Comparison of ENCODE assay signal across 25 cellular contexts in the genomic region with DNA sequence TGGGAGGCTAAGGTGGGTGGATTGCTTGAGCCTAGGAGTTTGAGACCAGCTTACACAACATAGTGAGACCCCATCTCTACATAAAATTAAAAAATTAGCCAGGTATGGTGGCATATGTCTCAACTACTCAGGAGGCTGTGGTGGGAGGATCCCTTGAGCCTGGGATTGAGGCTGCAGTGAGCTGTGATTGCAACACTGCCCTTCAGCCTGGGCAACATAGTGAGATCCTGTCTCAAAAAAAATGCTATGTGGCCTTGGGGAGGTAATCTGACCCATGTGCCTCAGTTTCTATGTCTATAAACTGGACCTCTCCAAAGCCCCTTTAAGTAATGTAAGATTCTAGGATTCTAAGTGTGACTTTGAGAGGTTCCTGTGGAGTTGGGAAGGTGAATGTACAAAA. TPM values are rescaled to one million over a fixed set of nuclear protein-coding genes. Genes with fewer than 3 reads are reported as not detected.
"Had no signal": no experiment of that assay in that cellular context is flagged by ENCODE, and none has a peak within 500 bp of the region (broad histone marks: within the 10 kb centered on the region; RNA-seq: fewer than 3 reads in every experiment).

No MANE protein-coding gene starts in this region.

- DNase-seq: activated CD4-positive, alpha-beta T cell treated with anti-CD3 and anti-CD28 coated beads, Interleukin-2, amount 50 U/mL, for 4 hours; activated CD8-positive, alpha-beta T cell treated with anti-CD3 and anti-CD28 coated beads for 36 hours; activated effector memory CD4-positive, alpha-beta T cell treated with anti-CD3 and anti-CD28 coated beads, Interleukin-2, amount 50 U/mL, for 16 hours; activated naive CD4-positive, alpha-beta T cell; activated naive CD4-positive, alpha-beta T cell treated with anti-CD3 and anti-CD28 coated beads, Interleukin-2, amount 50 U/mL, for 16 hours; activated naive CD8-positive, alpha-beta T cell treated with anti-CD3 and anti-CD28 coated beads for 36 hours; activated T-cell treated with anti-CD3 and anti-CD28 coated beads, Interleukin-2, amount 50 U/mL, for 1 hour; activated T-cell treated with anti-CD3 and anti-CD28 coated beads, Interleukin-2, amount 50 U/mL, for 72 hours; amniotic stem cell; aorta; brain microvascular endothelial cell; central memory CD4-positive, alpha-beta T cell; MG63; NCI-H1436 treated with DMSO at 0.1 percent for 48 hours; NCI-H1694 treated with DMSO at 0.1 percent for 48 hours; NCI-H2029; NCI-H345; T1000; WERI-Rb-1 had no signal

- H3K27me3 ChIP-seq: brain microvascular endothelial cell, MG63, SJCRH30 had no signal

- H3K4me3 ChIP-seq: MG63, SJCRH30, SK-N-MC had no signal

- H3K27ac ChIP-seq: brain microvascular endothelial cell, SJCRH30, SK-N-MC had no signal

- H3K36me3 ChIP-seq: brain microvascular endothelial cell, SJCRH30, WERI-Rb-1 had no signal

- H3K9me3 ChIP-seq: MG63, SJCRH30 had no signal

- ATAC-seq: activated T-helper 17 cell treated with anti-CD3 and anti-CD28 coated beads, Interleukin-2, amount 50 U/mL, for 72 hours had no signal

RNA-seq across cellular contexts. Expression of a gene that starts 25.2 kb away (rescaled TPM):
- total RNA-seq: chondrocyte, NCI-H460, RPMI7951, SJCRH30 had no signal
